In the genomic region with DNA sequence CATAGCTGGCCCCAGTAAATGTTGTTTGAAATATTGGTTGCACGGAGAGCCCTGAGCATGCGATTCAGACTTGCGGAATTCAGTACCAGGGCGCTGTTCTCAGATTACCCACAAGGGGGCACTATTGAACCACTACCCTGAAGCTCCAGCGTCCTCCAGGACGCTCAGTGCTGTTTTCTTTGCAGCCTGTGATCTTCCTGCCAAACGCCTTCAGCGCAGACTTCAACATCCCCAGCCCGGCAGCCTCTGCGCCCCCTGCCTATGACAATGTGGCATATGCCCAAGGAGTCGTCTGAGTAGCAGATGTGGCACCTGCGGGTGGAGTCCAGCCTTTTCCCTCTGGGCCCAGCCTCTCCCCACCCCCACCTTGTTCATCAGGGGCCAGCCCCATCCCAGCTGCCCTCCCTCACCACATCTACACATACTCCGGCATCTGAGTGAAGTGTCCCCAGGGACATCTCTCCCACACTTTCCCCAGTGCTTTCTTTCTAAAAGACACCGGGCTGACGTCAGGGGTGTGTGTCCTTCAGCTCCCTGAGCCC, we compare ENCODE assay signal across 7 cellular contexts. TPM values are rescaled to one million over a fixed set of nuclear protein-coding genes. Genes with fewer than 3 reads are reported as not detected.
DNase-seq lines count a peak whose midpoint lies in the region; ATAC-seq, FAIRE-seq and TF ChIP-seq lines count a peak whose summit lies in the region.

No MANE protein-coding gene starts in this region.

- H3K4me1 ChIP-seq in skeletal muscle satellite cell (ENCODE audit: control insufficient read depth, insufficient read depth, low read length) = peaks cover 8% of the 10 kb centered on the region

- H3K9me3 ChIP-seq in skeletal muscle satellite cell (replicated peaks; ENCODE audit: low read length) = no peaks in the 10 kb centered on the region

- FAIRE-seq in GM12891 (lab: Jason Lieb, UNC) = peak; percentile 96

- no peaks in the 10 kb centered on the region for H3K36me3 ChIP-seq in skeletal muscle satellite cell (ENCODE audit: insufficient read depth, low read length)

- DNase-seq in GM12891 (ENCODE audit: insufficient read length, low spot score) (peak; percentile 70), NCI-H146 (lab: John Stamatoyannopoulos, UW) (peak; percentile 66), T-helper 1 cell (peak; percentile 50 to 82 (median 73)), amniotic stem cell (lab: John Stamatoyannopoulos, UW) (peak; percentile 32), hepatic stellate cell (ENCODE audit: low spot score) (peak; percentile 91)

- TF ChIP-seq POLR2A in GM12891 (IDR thresholded peaks at IDR 0.05; ENCODE audit: low read depth, low read length) = no peak

- peak; percentile 66 for ATAC-seq in HG02763 (IDR thresholded peaks at IDR 0.05; ENCODE audit: unreplicated experiment)

- H3K9ac ChIP-seq in skeletal muscle satellite cell (ENCODE audit: low read depth, low read length) = no peak overlapping the region

- H3K27me3 ChIP-seq in skeletal muscle satellite cell (ENCODE audit: control insufficient read depth, insufficient read depth, low read length) = peaks cover 10% of the 10 kb centered on the region

- peak overlapping the region; percentile 50 for H3K4me2 ChIP-seq in skeletal muscle satellite cell (ENCODE audit: low read length)

- no peak overlapping the region for H3K4me3 ChIP-seq in skeletal muscle satellite cell (ENCODE audit: low read length)

TF ChIP-seq in GM12891, 5 proteins besides CTCF, POLR2A, EP300 and RAD21:
- TF ChIP-seq POLR2AphosphoS5 (IDR thresholded peaks at IDR 0.05; ENCODE audit: low read depth, low read length) = no peak
- TF ChIP-seq TAF1 (IDR thresholded peaks at IDR 0.05; ENCODE audit: low read depth, low read length) = no peak
- TF ChIP-seq POU2F2 (IDR thresholded peaks at IDR 0.05; ENCODE audit: low read depth, low read length) = no peak
- TF ChIP-seq SPI1 (IDR thresholded peaks at IDR 0.05; ENCODE audit: low read depth, low read length) = no peak
- TF ChIP-seq PAX5 (IDR thresholded peaks at IDR 0.05; ENCODE audit: insufficient read depth, low read length, severe bottlenecking) = no peak

RNA-seq across cellular contexts. Expression of a gene that starts 9.6 kb away (rescaled TPM):
- not detected for polyA plus RNA-seq in GM12891 (2012; ENCODE audit: low read depth, missing spikeins)
- total RNA-seq in skeletal muscle satellite cell (2012; rRNA removed) = not detected in 2 replicates

RNA-seq across cellular contexts. Expression of a gene that starts 18.8 kb away (rescaled TPM):
- polyA plus RNA-seq in GM12891 (2012; ENCODE audit: low read depth, missing spikeins) = 0.27 TPM
- not detected in 2 replicates for total RNA-seq in skeletal muscle satellite cell (2012; rRNA removed)

RNA-seq across cellular contexts. Expression of a gene that starts 51.0 kb away (rescaled TPM):
- polyA plus RNA-seq in GM12891 (2012; ENCODE audit: low read depth, missing spikeins) = not detected
- not detected in 2 replicates for total RNA-seq in skeletal muscle satellite cell (2012; rRNA removed)

Comparison
In these comparisons a context has a peak if more than half of its experiments do, and no peak if none do; other contexts are left out.
1. DNase-seq: peak in every context shown above with its lines; median percentile 91 in hepatic stellate cell; 73 in T-helper 1 cell; 70 in GM12891; 66 in NCI-H146; 32 in amniotic stem cell.